1 cellular context compared by ENCODE assay signal in genomic region chr17:81917565-81918332, GRCh38.
TF ChIP-seq lines count a peak whose summit lies in the region.

Gene SIRT7 (minus strand): TSS chr17:81918176. CDS start chr17:81918131, 45 bp downstream.

TF ChIP-seq in HEK293, 187 proteins besides CTCF, POLR2A, EP300 and RAD21 (continued from another document):
- TF ChIP-seq HOXA7 (CRISPR knock-in tag; IDR thresholded peaks at IDR 0.05; ENCODE audit: borderline replicate concordance) (no peak), ZNF747 (tag by site-specific recombination; IDR thresholded peaks at IDR 0.05) (no peak), TSHZ1 (tag by site-specific recombination; IDR thresholded peaks at IDR 0.05; ENCODE audit: borderline replicate concordance) (no peak), ZFHX2 (tag by site-specific recombination; conservative IDR thresholded peaks at IDR 0.05) (0 out of 2 replicates have a peak, but pooled peaks have one; percentile 9), ZNF626 (tag by site-specific recombination; IDR thresholded peaks at IDR 0.05) (no peak), ZNF16 (tag by site-specific recombination; IDR thresholded peaks at IDR 0.05; ENCODE audit: low read depth) (no peak), PRDM2 (tag by site-specific recombination; IDR thresholded peaks at IDR 0.05; ENCODE audit: borderline replicate concordance) (no peak), ZNF830 (tag by site-specific recombination; IDR thresholded peaks at IDR 0.05; ENCODE audit: low read depth) (no peak)
TF ChIP-seq in HEK293: peak in this region for 18.
